Comparison of ENCODE assay signal across 12 cellular contexts in genomic region chr1:114040273-114041043, GRCh38.
DNase-seq lines count a peak whose midpoint lies in the region; ATAC-seq and TF ChIP-seq lines count a peak whose summit lies in the region.
"Had no signal": no experiment of that assay in that cellular context is flagged by ENCODE, and none has a peak within 500 bp of the region (broad histone marks: within the 10 kb centered on the region; RNA-seq: fewer than 3 reads in every experiment).

No MANE protein-coding gene starts in this region.

- H3K4me1 ChIP-seq in neutrophil (ENCODE audit: control insufficient read depth in 1 of 2, insufficient read depth in 1 of 2, low read depth in 1 of 2, low read length in 1 of 2) (peaks cover 9 to 12% of the 10 kb centered on the region in 2 experiments), MM.1S (ENCODE audit: low read length) (no peaks in the 10 kb centered on the region)

- no peak for ATAC-seq in GM21447 (IDR thresholded peaks at IDR 0.05; ENCODE audit: unreplicated experiment)
- ATAC-seq: PC-3 had no signal

- H3K9me3 ChIP-seq in neutrophil, result no peaks in the 10 kb centered on the region
- H3K9me3 ChIP-seq in MM.1S (replicated peaks; ENCODE audit: insufficient read depth, low read length), result no peaks in the 10 kb centered on the region
- H3K9me3 ChIP-seq: thoracic aorta had no signal

- H3K4me2 ChIP-seq in MM.1S (ENCODE audit: low read depth, low read length), result no peak overlapping the region

- H3K9ac ChIP-seq in MM.1S (ENCODE audit: low read length), result no peak overlapping the region

- no peak overlapping the region for H2AFZ ChIP-seq in MM.1S (ENCODE audit: low read length)

- peaks cover 7% of the 10 kb centered on the region for H3K27me3 ChIP-seq in neutrophil
- H3K27me3 ChIP-seq in MM.1S (replicated peaks; ENCODE audit: insufficient read depth, low read length), result no peaks in the 10 kb centered on the region

- H3K79me2 ChIP-seq in MM.1S (ENCODE audit: low read length), result no peaks in the 10 kb centered on the region

- H3F3A ChIP-seq in MM.1S (ENCODE audit: insufficient read depth, low read length), result no peaks in the 10 kb centered on the region

- no peak for TF ChIP-seq CTCF in epithelial cell of proximal tubule (conservative IDR thresholded peaks at IDR 0.05; ENCODE audit: low read depth, low read length)
- TF ChIP-seq CTCF in neutrophil (IDR thresholded peaks at IDR 0.05), result no peak
- no peak for TF ChIP-seq CTCF in MM.1S (IDR thresholded peaks at IDR 0.05; ENCODE audit: low read length)

- H3K4me3 ChIP-seq in epithelial cell of proximal tubule (ENCODE audit: low read depth, low read length), result no peak overlapping the region
- no peak overlapping the region for H3K4me3 ChIP-seq in neutrophil (ENCODE audit: low read depth in 1 of 2, low read length in 1 of 2)
- no peak overlapping the region for H3K4me3 ChIP-seq in MM.1S (ENCODE audit: low read length)
- H3K4me3 ChIP-seq: thoracic aorta had no signal

- no peaks in the 10 kb centered on the region for H4K20me1 ChIP-seq in MM.1S (ENCODE audit: insufficient read depth, low read length)

- H3K36me3 ChIP-seq in neutrophil (no peaks in the 10 kb centered on the region), MM.1S (replicated peaks; ENCODE audit: insufficient read depth, low read length) (no peaks in the 10 kb centered on the region)
- H3K36me3 ChIP-seq: thoracic aorta had no signal

- DNase-seq in GM04503 (ENCODE audit: low read depth) (peak; percentile 31), NOMO-1 treated with DMSO at 0.1 percent for 48 hours (lab: John Stamatoyannopoulos, UW; ENCODE audit: unreplicated experiment) (peak; percentile 97), epithelial cell of proximal tubule (ENCODE audit: low read depth) (peak; percentile 49), NCI-H1105 treated with DMSO at 0.1 percent for 48 hours (lab: John Stamatoyannopoulos, UW) (no peak), MM.1S (no peak), D341Med (ENCODE audit: low spot score) (no peak)
- DNase-seq: endodermal cell, NCI-H2029, PC-3 had no signal

- no peaks in the 10 kb centered on the region for H3K9me2 ChIP-seq in MM.1S (replicated peaks; ENCODE audit: insufficient read depth, low read length)

- H3K27ac ChIP-seq in neutrophil (peak overlapping the region; percentile 3), MM.1S (ENCODE audit: low read length) (no peak overlapping the region)
- H3K27ac ChIP-seq: thoracic aorta had no signal

Comparison
In these comparisons a context has a peak if more than half of its experiments do, and no peak if none do; other contexts are left out.
1. DNase-seq: peak in GM04503 (single experiment), NOMO-1 treated with DMSO at 0.1 percent for 48 hours (single experiment) and epithelial cell of proximal tubule (single experiment); none in NCI-H1105 treated with DMSO at 0.1 percent for 48 hours (single experiment), MM.1S (single experiment) and D341Med (single experiment).